10 cellular contexts compared by ENCODE assay signal in genomic region chr17:27206447-27206846, GRCh38.
DNase-seq lines count a peak whose midpoint lies in the region; ATAC-seq and TF ChIP-seq lines count a peak whose summit lies in the region.
"Had no signal": no experiment of that assay in that cellular context is flagged by ENCODE, and none has a peak within 500 bp of the region (broad histone marks: within the 10 kb centered on the region; RNA-seq: fewer than 3 reads in every experiment).

No MANE protein-coding gene starts in this region.

- no peak overlapping the region for H4K5ac ChIP-seq in mesendoderm (ENCODE audit: low read length)

- no peaks in the 10 kb centered on the region for H3K9me3 ChIP-seq in OCI-LY3 (ENCODE audit: insufficient read depth, low read length)

- no peak overlapping the region for H3K23ac ChIP-seq in mesendoderm (ENCODE audit: low read length)

- in situ Hi-C loops in GM13977 (cut with MboI; ENCODE audit: low pct_unique_long_range_greater_than_20kb, low sequenced_read_pairs, unreplicated experiment): no loop called here

- H2BK15ac ChIP-seq in mesendoderm (replicated peaks; ENCODE audit: low read depth): no peak overlapping the region

- H3K4me2 ChIP-seq in OCI-LY3 (ENCODE audit: low read length): no peak overlapping the region
- H3K4me2 ChIP-seq in mesendoderm (ENCODE audit: low read length): no peak overlapping the region
- H3K4me2 ChIP-seq: smooth muscle cell had no signal

- H3K4ac ChIP-seq in mesendoderm (ENCODE audit: low read depth, low read length): no peak overlapping the region

- ATAC-seq in esophagus mucosa: peak; percentile 36
- ATAC-seq in GM21786 (IDR thresholded peaks at IDR 0.05; ENCODE audit: unreplicated experiment): no peak

- no peak overlapping the region for H2BK120ac ChIP-seq in mesendoderm (ENCODE audit: low read depth, low read length)

- no peaks in the 10 kb centered on the region for H3K36me3 ChIP-seq in OCI-LY3 (replicated peaks; ENCODE audit: low read depth, low read length)
- no peaks in the 10 kb centered on the region for H3K36me3 ChIP-seq in mesendoderm (ENCODE audit: control insufficient read depth, insufficient read depth, low read length)
- H3K36me3 ChIP-seq: MG63 had no signal

- H3K4me3 ChIP-seq in AG10803 (ENCODE audit: low read length) (no peak overlapping the region), OCI-LY3 (ENCODE audit: low read length) (no peak overlapping the region), mesendoderm (ENCODE audit: low read length) (no peak overlapping the region)
- H3K4me3 ChIP-seq: MG63, smooth muscle cell had no signal

- TF ChIP-seq CTCF in AG10803 (conservative IDR thresholded peaks at IDR 0.05; ENCODE audit: low read length) (peak; percentile 14; the same call in 1 of the 2 replicates), GM13977 (IDR thresholded peaks at IDR 0.05; ENCODE audit: extremely low read depth, insufficient read depth, missing control alignments) (peak; percentile 43), OCI-LY3 (IDR thresholded peaks at IDR 0.05; ENCODE audit: low read depth, low read length) (peak; percentile 59)

- DNase-seq in AG10803 (ENCODE audit: low read depth): no peak
- peak; percentile 21 for DNase-seq in GM13977 (ENCODE audit: low spot score)
- DNase-seq in DMS153 treated with DMSO at 0.1 percent for 48 hours (lab: John Stamatoyannopoulos, UW; ENCODE audit: unreplicated experiment): no peak
- DNase-seq in NCI-H187 (lab: John Stamatoyannopoulos, UW): no peak
- no peak for DNase-seq in mesendoderm
- DNase-seq: MG63 had no signal

- H3K27ac ChIP-seq in OCI-LY3 (ENCODE audit: low read length) (no peak overlapping the region), mesendoderm (ENCODE audit: low read depth, low read length) (no peak overlapping the region)

- H3K9ac ChIP-seq in OCI-LY3 (ENCODE audit: low read length) (no peak overlapping the region), mesendoderm (ENCODE audit: low read length) (no peak overlapping the region)

- no peaks in the 10 kb centered on the region for H3K27me3 ChIP-seq in OCI-LY3 (ENCODE audit: low read depth, low read length)
- H3K27me3 ChIP-seq in mesendoderm (ENCODE audit: insufficient read depth, low read length, poor library complexity): no peaks in the 10 kb centered on the region
- H3K27me3 ChIP-seq: MG63 had no signal

- no peak overlapping the region for H2BK5ac ChIP-seq in mesendoderm (ENCODE audit: low read length)

- no peak overlapping the region for H4K8ac ChIP-seq in mesendoderm (ENCODE audit: low read depth, low read length)

- no peaks in the 10 kb centered on the region for H4K20me1 ChIP-seq in OCI-LY3 (ENCODE audit: insufficient read depth, low read length)

- no peaks in the 10 kb centered on the region for H3K79me2 ChIP-seq in OCI-LY3 (ENCODE audit: low read length)
- H3K79me2 ChIP-seq in mesendoderm (ENCODE audit: control insufficient read depth, insufficient read depth, low read length): no peaks in the 10 kb centered on the region

- WGBS in mesendoderm (ENCODE audit: extremely low coverage, insufficient coverage, low lambda C conversion rate): no CpG with 5 or more reads among the region's 4 CpGs

- H2AK5ac ChIP-seq in mesendoderm (ENCODE audit: low read length): no peak overlapping the region

- no peaks in the 10 kb centered on the region for H3K79me1 ChIP-seq in mesendoderm (ENCODE audit: low read length)

- H2AFZ ChIP-seq in OCI-LY3 (ENCODE audit: low read depth, low read length): no peak overlapping the region

- H3K56ac ChIP-seq in mesendoderm (ENCODE audit: low read length): no peak overlapping the region

- no peak overlapping the region for H3K18ac ChIP-seq in mesendoderm (ENCODE audit: low read length)

- peaks cover 19% of the 10 kb centered on the region for H3K4me1 ChIP-seq in OCI-LY3 (ENCODE audit: low read length)
- no peaks in the 10 kb centered on the region for H3K4me1 ChIP-seq in mesendoderm (ENCODE audit: control insufficient read depth, low read depth, low read length)
